Comparison of ENCODE assay signal across 15 cellular contexts in the genomic region with DNA sequence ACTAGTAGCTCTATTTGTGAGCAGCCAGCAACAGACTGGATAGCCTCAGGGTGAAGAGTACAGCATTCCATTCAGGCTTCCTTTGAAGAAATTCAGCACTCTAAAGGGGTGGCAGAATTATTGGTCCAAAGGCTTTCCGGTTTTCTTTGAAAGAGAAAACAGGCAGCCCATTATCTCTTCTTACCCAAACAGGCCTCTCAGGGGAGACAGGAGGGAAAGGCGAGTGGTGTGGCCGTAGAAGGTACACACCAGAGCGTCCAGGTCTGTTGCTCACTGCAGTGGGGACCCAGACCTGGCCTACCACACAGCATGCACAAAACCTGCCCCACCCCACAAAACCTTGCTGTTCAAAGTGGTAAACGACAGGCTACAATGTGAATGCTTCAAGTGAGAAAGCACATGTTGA.
DNase-seq lines count a peak whose midpoint lies in the region; ATAC-seq, FAIRE-seq and TF ChIP-seq lines count a peak whose summit lies in the region.
"Had no signal": no experiment of that assay in that cellular context is flagged by ENCODE, and none has a peak within 500 bp of the region (broad histone marks: within the 10 kb centered on the region; RNA-seq: fewer than 3 reads in every experiment).

No MANE protein-coding gene starts in this region.

- H3K9me3 Mint-ChIP-seq in endodermal cell = no peaks in the 10 kb centered on the region
- H3K9me3 Mint-ChIP-seq: CD4-positive, alpha-beta T cell had no signal

- no peak overlapping the region for H3K9ac ChIP-seq in endodermal cell (ENCODE audit: extremely low read depth, low read length, poor library complexity, severe bottlenecking)

- H3K4me3 ChIP-seq in endodermal cell (ENCODE audit: low read length) (peak overlapping the region; percentile 72), pancreas (no peak overlapping the region)
- H3K4me3 ChIP-seq: lung had no signal

- H3K27me3 ChIP-seq in endodermal cell (ENCODE audit: control insufficient read depth, insufficient read depth, low read length, poor library complexity, severe bottlenecking) (no peaks in the 10 kb centered on the region), pancreas (no peaks in the 10 kb centered on the region)

- intact Hi-C loops in pancreas (cut with DNase I) = loop anchor here in 1 of 3 donors (10.0 kb wide), 1 partner anchor 72 kb away; no protein-coding TSS in a partner anchor

- H3K4me3 Mint-ChIP-seq in endodermal cell = peak overlapping the region; percentile 36
- H3K4me3 Mint-ChIP-seq: activated CD4-positive, alpha-beta T cell treated with anti-CD3 and anti-CD28 coated beads for 36 hours; CD4-positive, alpha-beta T cell had no signal

- ATAC-seq in pancreas = no peak
- no peak for ATAC-seq in GM18520 (IDR thresholded peaks at IDR 0.05; ENCODE audit: unreplicated experiment)
- ATAC-seq: activated CD4-positive, alpha-beta T cell treated with anti-CD3 and anti-CD28 coated beads for 36 hours had no signal

- H3K27ac ChIP-seq in endodermal cell (ENCODE audit: low read depth, low read length) (peak overlapping the region; percentile 95), pancreas (peak overlapping the region; percentile 17 to 85 (median 62))

- H3K36me3 Mint-ChIP-seq in endodermal cell (ENCODE audit: low read depth) = peaks cover 22% of the 10 kb centered on the region

- peak overlapping the region; percentile 79 for H3K27ac Mint-ChIP-seq in endodermal cell
- H3K27ac Mint-ChIP-seq: activated CD4-positive, alpha-beta T cell treated with anti-CD3 and anti-CD28 coated beads for 36 hours; CD4-positive, alpha-beta T cell had no signal

- peaks cover 83% of the 10 kb centered on the region for H3K4me1 Mint-ChIP-seq in endodermal cell
- H3K4me1 Mint-ChIP-seq: activated CD4-positive, alpha-beta T cell treated with anti-CD3 and anti-CD28 coated beads for 36 hours had no signal

- DNase-seq in DMS53 treated with DMSO at 0.1 percent for 48 hours (lab: John Stamatoyannopoulos, UW; ENCODE audit: unreplicated experiment) (peak; percentile 80), NCI-H526 (lab: John Stamatoyannopoulos, UW) (peak; percentile 19 to 35), endodermal cell (no peak), pancreas (no peak), COLO668 (lab: John Stamatoyannopoulos, UW; ENCODE audit: unreplicated experiment) (no peak), LoVo (ENCODE audit: low spot score) (no peak), erythroblast (lab: John Stamatoyannopoulos, UW) (no peak)
- DNase-seq: activated CD4-positive, alpha-beta T cell treated with anti-CD3 and anti-CD28 coated beads for 36 hours; activated gamma-delta T cell; CD4-positive, alpha-beta T cell; H7; Kasumi-1; NCI-H510A had no signal

- H3K4me1 ChIP-seq in endodermal cell (ENCODE audit: control insufficient read depth, insufficient read depth, low read length) (peaks cover 54% of the 10 kb centered on the region), pancreas (peaks cover 51 to 75% (median 58%) of the 10 kb centered on the region in 3 donors)

- FAIRE-seq in pancreas (lab: Jason Lieb, UNC) = no peak

- TF ChIP-seq POLR2A in erythroblast (IDR thresholded peaks at IDR 0.05; ENCODE audit: low read length) = no peak

- H3K9me3 ChIP-seq in endodermal cell (ENCODE audit: control insufficient read depth, low read length) (no peaks in the 10 kb centered on the region), pancreas (no peaks in the 10 kb centered on the region)

- H3K36me3 ChIP-seq in endodermal cell (ENCODE audit: control insufficient read depth, insufficient read depth, low read length) (peaks cover 28% of the 10 kb centered on the region), pancreas (no peaks in the 10 kb centered on the region)

- 25 to 43% methylated on average over 2 to 5 of the region's 5 CpGs for WGBS in endodermal cell (ENCODE audit: insufficient coverage in 1 of 2, insufficient read length in 1 of 2), 2 experiments
- 42 to 68% methylated on average over 5 of the region's 5 CpGs for WGBS in pancreas, 2 donors

- TF ChIP-seq CTCF in endodermal cell (conservative IDR thresholded peaks at IDR 0.05) (no peak), pancreas (IDR thresholded peaks at IDR 0.05) (no peak)

- H3K27me3 Mint-ChIP-seq in endodermal cell (ENCODE audit: insufficient read depth) = no peaks in the 10 kb centered on the region

Comparison
In these comparisons a context has a peak if more than half of its experiments do, and no peak if none do; other contexts are left out.
1. DNase-seq: peak in DMS53 treated with DMSO at 0.1 percent for 48 hours (single experiment) and NCI-H526 (2 of 2); none in endodermal cell (single experiment), pancreas (0 of 6), COLO668 (single experiment), LoVo (single experiment) and erythroblast (0 of 2).